Comparison of ENCODE assay signal across 18 cellular contexts in the genomic region with DNA sequence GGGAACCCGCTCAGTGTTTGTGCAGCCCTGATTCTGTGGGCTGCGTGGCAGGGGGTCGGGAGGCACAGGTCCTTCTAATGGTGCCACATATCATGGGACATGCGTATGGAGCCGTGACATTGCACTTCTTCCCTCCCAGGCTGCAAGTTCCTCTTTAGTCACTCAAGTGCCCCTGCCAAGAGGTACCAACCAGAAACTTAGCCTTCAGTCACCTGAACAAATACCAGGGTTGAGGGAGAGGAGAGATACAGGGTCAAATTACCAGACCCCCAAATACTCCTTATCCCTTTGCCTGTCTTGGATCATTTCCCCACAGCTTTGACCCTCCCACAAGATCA.
"Had no signal": no experiment of that assay in that cellular context is flagged by ENCODE, and none has a peak within 500 bp of the region (broad histone marks: within the 10 kb centered on the region; RNA-seq: fewer than 3 reads in every experiment).

No MANE protein-coding gene starts in this region.

- H3K4me3 ChIP-seq: coronary artery, smooth muscle cell, transverse colon had no signal

- H3K27ac Mint-ChIP-seq: activated CD4-positive, alpha-beta memory T cell treated with anti-CD3 and anti-CD28 coated beads for 36 hours; activated CD4-positive, alpha-beta T cell treated with anti-CD3 and anti-CD28 coated beads for 36 hours; activated CD8-positive, alpha-beta memory T cell treated with anti-CD3 and anti-CD28 coated beads, Interleukin-2, amount 10 ng/mL, durations not matched to agents 7 days and 5 days; T-helper 1 cell treated with Interleukin-12 subunit alpha and Interleukin-12 subunit beta and Interleukin-4 antibody, amounts not matched to agents 30 μg/mL and 1 μg/mL, for 36 hours had no signal

- H3K36me3 ChIP-seq: transverse colon had no signal

- H3K27me3 Mint-ChIP-seq: activated CD8-positive, alpha-beta memory T cell treated with anti-CD3 and anti-CD28 coated beads, Interleukin-2, amount 10 ng/mL, durations not matched to agents 7 days and 5 days had no signal

- H3K36me3 Mint-ChIP-seq: activated CD4-positive, alpha-beta memory T cell treated with anti-CD3 and anti-CD28 coated beads for 36 hours; activated CD8-positive, alpha-beta memory T cell treated with anti-CD3 and anti-CD28 coated beads, Interleukin-2, amount 10 ng/mL, durations not matched to agents 7 days and 5 days had no signal

- H3K9me3 Mint-ChIP-seq: activated CD4-positive, alpha-beta memory T cell treated with anti-CD3 and anti-CD28 coated beads for 36 hours; T-helper 1 cell treated with Interleukin-12 subunit alpha and Interleukin-12 subunit beta and Interleukin-4 antibody, amounts not matched to agents 30 μg/mL and 1 μg/mL, for 36 hours had no signal

- ATAC-seq: activated CD4-positive, alpha-beta T cell treated with anti-CD3 and anti-CD28 coated beads for 36 hours; activated CD8-positive, alpha-beta memory T cell treated with anti-CD3 and anti-CD28 coated beads, Interleukin-2, amount 10 ng/mL, durations not matched to agents 7 days and 5 days; foreskin keratinocyte had no signal

- H3K27ac ChIP-seq: coronary artery, foreskin keratinocyte, parathyroid adenoma, transverse colon had no signal

- H3K4me1 Mint-ChIP-seq: activated CD4-positive, alpha-beta T cell treated with anti-CD3 and anti-CD28 coated beads for 36 hours; activated CD8-positive, alpha-beta memory T cell treated with anti-CD3 and anti-CD28 coated beads, Interleukin-2, amount 10 ng/mL, durations not matched to agents 7 days and 5 days had no signal

- H3K4me1 ChIP-seq: foreskin keratinocyte, parathyroid adenoma, transverse colon had no signal

- DNase-seq: activated CD4-positive, alpha-beta memory T cell treated with anti-CD3 and anti-CD28 coated beads for 36 hours; activated CD4-positive, alpha-beta T cell treated with anti-CD3 and anti-CD28 coated beads for 36 hours; activated CD8-positive, alpha-beta memory T cell treated with anti-CD3 and anti-CD28 coated beads, Interleukin-2, amount 10 ng/mL, durations not matched to agents 7 days and 5 days; activated naive CD4-positive, alpha-beta T cell treated with anti-CD3 and anti-CD28 coated beads, Interleukin-2, amount 50 U/mL, for 16 hours; activated T-cell treated with anti-CD3 and anti-CD28 coated beads, Interleukin-2, amount 50 U/mL, for 1 hour; central memory CD4-positive, alpha-beta T cell; foreskin keratinocyte; left colon; mammary epithelial cell; stimulated activated CD4-positive, alpha-beta T cell treated with anti-CD3 and anti-CD28 coated beads, Interleukin-4, amount 100 ng/mL, for 4 hours; stimulated activated CD8-positive, alpha-beta memory T cell treated with anti-CD3 and anti-CD28 coated beads, Interleukin-4, amount 100 ng/mL, for 48 hours; stimulated activated naive CD4-positive, alpha-beta T cell treated with Interleukin-2 at 50 U/mL for 16 hours; transverse colon had no signal

- H3K27me3 ChIP-seq: foreskin keratinocyte, transverse colon had no signal

- H3K9me3 ChIP-seq: transverse colon had no signal

- H3K4me3 Mint-ChIP-seq: activated CD4-positive, alpha-beta memory T cell treated with anti-CD3 and anti-CD28 coated beads for 36 hours; activated CD4-positive, alpha-beta T cell treated with anti-CD3 and anti-CD28 coated beads for 36 hours; activated CD8-positive, alpha-beta memory T cell treated with anti-CD3 and anti-CD28 coated beads, Interleukin-2, amount 10 ng/mL, durations not matched to agents 7 days and 5 days; neural crest cell; T-helper 1 cell treated with Interleukin-12 subunit alpha and Interleukin-12 subunit beta and Interleukin-4 antibody, amounts not matched to agents 30 μg/mL and 1 μg/mL, for 36 hours had no signal
